ENCODE assay signal across 25 cellular contexts in genomic region chrX:18722500-18723071, GRCh38. TPM values are rescaled to one million over a fixed set of nuclear protein-coding genes. Genes with fewer than 3 reads are reported as not detected.
"Had no signal": no experiment of that assay in that cellular context is flagged by ENCODE, and none has a peak within 500 bp of the region (broad histone marks: within the 10 kb centered on the region; RNA-seq: fewer than 3 reads in every experiment).

No MANE protein-coding gene starts in this region.

- H3K27me3 ChIP-seq: neutrophil, upper lobe of right lung had no signal

- H3K27ac ChIP-seq: breast epithelium, neutrophil, parathyroid adenoma, upper lobe of right lung had no signal

- DNase-seq: activated CD4-positive, alpha-beta T cell treated with anti-CD3 and anti-CD28 coated beads, Interleukin-2, amount 10 ng/mL, durations not matched to agents 24 days and 14 days; activated CD8-positive, alpha-beta memory T cell treated with anti-CD3 and anti-CD28 coated beads, Interleukin-2, amount 50 U/mL, for 4 hours; activated CD8-positive, alpha-beta T cell treated with anti-CD3 and anti-CD28 coated beads, Interleukin-2, amount 10 ng/mL, durations not matched to agents 7 days and 5 days; activated naive CD4-positive, alpha-beta T cell treated with anti-CD3 and anti-CD28 coated beads, Interleukin-2, amount 10 ng/mL, durations not matched to agents 7 days and 5 days; activated T-cell treated with anti-CD3 and anti-CD28 coated beads, Interleukin-2, amount 50 U/mL, for 4 hours; aorta; left cardiac atrium; mesenchymal stem cell; naive thymus-derived CD8-positive, alpha-beta T cell; stimulated activated CD4-positive, alpha-beta T cell treated with anti-CD3 and anti-CD28 coated beads, Interleukin-12 subunit alpha, Interleukin-12 subunit beta, amount 100 ng/mL, for 4 hours; stimulated activated CD4-positive, alpha-beta T cell treated with anti-CD3 and anti-CD28 coated beads, Interleukin-1b, Interleukin-23, amount 100 ng/mL, for 48 hours; stimulated activated naive CD8-positive, alpha-beta T cell treated with anti-CD3 and anti-CD28 coated beads, Interleukin-15, amount 100 ng/mL, for 72 hours; T-helper 1 cell; T-helper 9 cell; upper lobe of right lung had no signal

- H3K9me3 Mint-ChIP-seq: activated CD4-positive, alpha-beta T cell treated with anti-CD3 and anti-CD28 coated beads, Interleukin-2, amount 10 ng/mL, durations not matched to agents 24 days and 14 days; activated naive CD4-positive, alpha-beta T cell treated with anti-CD3 and anti-CD28 coated beads, Interleukin-2, amount 10 ng/mL, durations not matched to agents 7 days and 5 days; activated T-cell treated with anti-CD3 and anti-CD28 coated beads, Interleukin-2, amount 50 U/mL, for 4 hours; stimulated activated naive CD8-positive, alpha-beta T cell treated with anti-CD3 and anti-CD28 coated beads, Interleukin-15, amount 100 ng/mL, for 72 hours had no signal

- H3K27me3 Mint-ChIP-seq: activated CD4-positive, alpha-beta T cell treated with anti-CD3 and anti-CD28 coated beads, Interleukin-2, amount 10 ng/mL, durations not matched to agents 24 days and 14 days; activated naive CD4-positive, alpha-beta T cell treated with anti-CD3 and anti-CD28 coated beads, Interleukin-2, amount 10 ng/mL, durations not matched to agents 7 days and 5 days; naive thymus-derived CD8-positive, alpha-beta T cell; stimulated activated naive CD8-positive, alpha-beta T cell treated with anti-CD3 and anti-CD28 coated beads, Interleukin-15, amount 100 ng/mL, for 72 hours had no signal

- H3K4me1 ChIP-seq: breast epithelium, parathyroid adenoma, upper lobe of right lung had no signal

- H3K27ac Mint-ChIP-seq: activated CD4-positive, alpha-beta T cell treated with anti-CD3 and anti-CD28 coated beads, Interleukin-2, amount 10 ng/mL, durations not matched to agents 24 days and 14 days; activated CD8-positive, alpha-beta T cell treated with anti-CD3 and anti-CD28 coated beads, Interleukin-2, amount 10 ng/mL, durations not matched to agents 7 days and 5 days; activated naive CD4-positive, alpha-beta T cell treated with anti-CD3 and anti-CD28 coated beads, Interleukin-2, amount 10 ng/mL, durations not matched to agents 7 days and 5 days; naive thymus-derived CD8-positive, alpha-beta T cell; stimulated activated naive CD8-positive, alpha-beta T cell treated with anti-CD3 and anti-CD28 coated beads, Interleukin-15, amount 100 ng/mL, for 72 hours had no signal

- H3K9me3 ChIP-seq: breast epithelium, neutrophil, thoracic aorta, upper lobe of right lung had no signal

- H3K4me3 ChIP-seq: breast epithelium, coronary artery, thoracic aorta, upper lobe of right lung had no signal

- FAIRE-seq: endometrium, islet of Langerhans had no signal

- H3K4me3 Mint-ChIP-seq: activated CD4-positive, alpha-beta T cell treated with anti-CD3 and anti-CD28 coated beads, Interleukin-2, amount 10 ng/mL, durations not matched to agents 24 days and 14 days; activated CD8-positive, alpha-beta T cell treated with anti-CD3 and anti-CD28 coated beads, Interleukin-2, amount 10 ng/mL, durations not matched to agents 7 days and 5 days; activated naive CD4-positive, alpha-beta T cell treated with anti-CD3 and anti-CD28 coated beads, Interleukin-2, amount 10 ng/mL, durations not matched to agents 7 days and 5 days; activated T-cell treated with anti-CD3 and anti-CD28 coated beads, Interleukin-2, amount 50 U/mL, for 4 hours; naive thymus-derived CD8-positive, alpha-beta T cell; stimulated activated naive CD8-positive, alpha-beta T cell treated with anti-CD3 and anti-CD28 coated beads, Interleukin-15, amount 100 ng/mL, for 72 hours had no signal

- H3K36me3 Mint-ChIP-seq: activated naive CD4-positive, alpha-beta T cell treated with anti-CD3 and anti-CD28 coated beads, Interleukin-2, amount 10 ng/mL, durations not matched to agents 7 days and 5 days; naive thymus-derived CD8-positive, alpha-beta T cell had no signal

- ATAC-seq: activated CD8-positive, alpha-beta T cell treated with anti-CD3 and anti-CD28 coated beads, Interleukin-2, amount 10 ng/mL, durations not matched to agents 7 days and 5 days; activated T-cell treated with anti-CD3 and anti-CD28 coated beads, Interleukin-2, amount 50 U/mL, for 4 hours; esophagus mucosa; left cardiac atrium; naive thymus-derived CD8-positive, alpha-beta T cell; stimulated activated naive CD8-positive, alpha-beta T cell treated with anti-CD3 and anti-CD28 coated beads, Interleukin-15, amount 100 ng/mL, for 72 hours; upper lobe of right lung had no signal

- H3K36me3 ChIP-seq: breast epithelium, neutrophil, thoracic aorta, upper lobe of right lung had no signal

RNA-seq across cellular contexts. Expression of gene PPEF1, which starts 15.1 kb away (rescaled TPM):
- total RNA-seq: activated CD4-positive, alpha-beta T cell treated with anti-CD3 and anti-CD28 coated beads, Interleukin-2, amount 10 ng/mL, durations not matched to agents 24 days and 14 days; activated CD8-positive, alpha-beta T cell treated with anti-CD3 and anti-CD28 coated beads, Interleukin-2, amount 10 ng/mL, durations not matched to agents 7 days and 5 days; esophagus mucosa; mucosa of gallbladder; thoracic aorta had no signal

RNA-seq across cellular contexts. Expression of gene RS1, which starts 50.7 kb away (rescaled TPM):
- total RNA-seq: activated CD4-positive, alpha-beta T cell treated with anti-CD3 and anti-CD28 coated beads, Interleukin-2, amount 10 ng/mL, durations not matched to agents 24 days and 14 days; activated CD8-positive, alpha-beta T cell treated with anti-CD3 and anti-CD28 coated beads, Interleukin-2, amount 10 ng/mL, durations not matched to agents 7 days and 5 days; activated T-cell treated with anti-CD3 and anti-CD28 coated beads, Interleukin-2, amount 50 U/mL, for 4 hours; aorta; breast epithelium; esophagus mucosa; left cardiac atrium; lower leg skin; mucosa of gallbladder; naive thymus-derived CD8-positive, alpha-beta T cell; thoracic aorta had no signal
- polyA plus RNA-seq: aorta; naive thymus-derived CD8-positive, alpha-beta T cell had no signal
